11 cellular contexts compared by ENCODE assay signal in the genomic region with DNA sequence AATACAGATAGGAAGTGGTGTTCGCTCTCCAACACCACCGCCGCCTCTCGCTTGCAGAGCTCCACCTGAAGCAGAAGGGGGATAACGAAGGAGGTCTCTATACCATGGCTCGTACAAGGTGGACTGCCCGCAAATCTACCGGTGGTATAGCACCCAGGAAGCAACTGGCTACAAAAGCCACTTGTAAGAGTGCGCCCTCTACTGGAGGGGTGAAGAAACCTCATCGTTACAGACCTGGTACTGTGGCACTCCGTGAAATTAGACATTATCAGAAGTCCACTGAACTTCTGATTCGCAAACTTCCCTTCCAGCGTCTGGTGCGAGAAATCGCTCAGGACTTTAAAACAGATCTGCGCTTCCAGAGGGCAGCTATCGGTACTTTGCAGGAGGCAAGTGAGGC. TPM values are rescaled to one million over a fixed set of nuclear protein-coding genes. Genes with fewer than 3 reads are reported as not detected.
A peak's percentile ranks its signal among the peaks of the same experiment; 100 is the strongest.
DNase-seq lines count a peak whose midpoint lies in the region; ATAC-seq and TF ChIP-seq lines count a peak whose summit lies in the region.
"Had no signal": no experiment of that assay in that cellular context is flagged by ENCODE, and none has a peak within 500 bp of the region (broad histone marks: within the 10 kb centered on the region; RNA-seq: fewer than 3 reads in every experiment).

No MANE protein-coding gene starts in this region.

- H3K4me3 ChIP-seq in OCI-LY1 (ENCODE audit: low read depth, low read length, poor library complexity, severe bottlenecking) = no peak overlapping the region
- H3K4me3 ChIP-seq in epithelial cell of proximal tubule (ENCODE audit: low read depth, low read length) = no peak overlapping the region
- H3K4me3 ChIP-seq: tibial artery had no signal

- H3K27ac ChIP-seq in OCI-LY1 (ENCODE audit: low read depth, low read length, poor library complexity, severe bottlenecking) = no peak overlapping the region
- H3K27ac ChIP-seq: tibial artery had no signal

- H2AFZ ChIP-seq in OCI-LY1 (ENCODE audit: low read length) = no peak overlapping the region

- no peaks in the 10 kb centered on the region for H3K4me1 ChIP-seq in OCI-LY1 (ENCODE audit: insufficient read depth, low read length, severe bottlenecking)
- H3K4me1 ChIP-seq: tibial artery had no signal

- no peaks in the 10 kb centered on the region for H3K27me3 ChIP-seq in OCI-LY1 (ENCODE audit: insufficient read depth, low read length)
- H3K27me3 ChIP-seq: tibial artery had no signal

- H3K9me3 ChIP-seq in OCI-LY1 (ENCODE audit: low read length) = no peaks in the 10 kb centered on the region
- H3K9me3 ChIP-seq: tibial artery had no signal

- no peak overlapping the region for H3K4me2 ChIP-seq in OCI-LY1 (ENCODE audit: low read length)

- no peaks in the 10 kb centered on the region for H3K36me3 ChIP-seq in OCI-LY1 (ENCODE audit: insufficient read depth, low read length)
- H3K36me3 ChIP-seq: tibial artery had no signal

- no peaks in the 10 kb centered on the region for H3F3A ChIP-seq in OCI-LY1 (ENCODE audit: insufficient read depth, low read length)

- no peak overlapping the region for H3K9ac ChIP-seq in OCI-LY1 (ENCODE audit: low read length)

- no peaks in the 10 kb centered on the region for H3K9me2 ChIP-seq in OCI-LY1 (ENCODE audit: low read depth, low read length)

- peak; percentile 4 for DNase-seq in stimulated activated CD4-positive, alpha-beta T cell treated with anti-CD3 and anti-CD28 coated beads, Interleukin-15, amount 100 ng/mL, for 24 hours
- DNase-seq in stimulated activated CD4-positive, alpha-beta T cell treated with anti-CD3 and anti-CD28 coated beads, Interleukin-4, amount 100 ng/mL, for 4 hours = no peak
- DNase-seq in epithelial cell of proximal tubule (ENCODE audit: low read depth) = no peak
- DNase-seq in cerebellar cortex (ENCODE audit: low spot score) = no peak
- no peak for DNase-seq in medulla oblongata (ENCODE audit: extremely low spot score)
- DNase-seq in HuH-7 (ENCODE audit: low spot score) = no peak
- DNase-seq: activated CD4-positive, alpha-beta memory T cell treated with anti-CD3 and anti-CD28 coated beads, Interleukin-2, amount 10 ng/mL, durations not matched to agents 7 days and 5 days; tibial artery had no signal

- no peaks in the 10 kb centered on the region for H4K20me1 ChIP-seq in OCI-LY1 (ENCODE audit: insufficient read depth, low read length)

- no peak for ATAC-seq in GM21360 (IDR thresholded peaks at IDR 0.05; ENCODE audit: unreplicated experiment)

- H3K79me2 ChIP-seq in OCI-LY1 (ENCODE audit: insufficient read depth, low read length) = no peaks in the 10 kb centered on the region

- TF ChIP-seq CTCF in OCI-LY1 (IDR thresholded peaks at IDR 0.05; ENCODE audit: low read length) = peak; percentile 35
- peak; percentile 39 for TF ChIP-seq CTCF in epithelial cell of proximal tubule (conservative IDR thresholded peaks at IDR 0.05; ENCODE audit: low read depth, low read length)

RNA-seq across cellular contexts. Expression of gene BMP15, which starts 5.2 kb away (rescaled TPM):
- not detected in 2 replicates for total RNA-seq in epithelial cell of proximal tubule
- total RNA-seq: activated CD4-positive, alpha-beta memory T cell treated with anti-CD3 and anti-CD28 coated beads, Interleukin-2, amount 10 ng/mL, durations not matched to agents 7 days and 5 days; RPMI7951 had no signal
